ENCODE assay signal across 8 cellular contexts in the genomic region with DNA sequence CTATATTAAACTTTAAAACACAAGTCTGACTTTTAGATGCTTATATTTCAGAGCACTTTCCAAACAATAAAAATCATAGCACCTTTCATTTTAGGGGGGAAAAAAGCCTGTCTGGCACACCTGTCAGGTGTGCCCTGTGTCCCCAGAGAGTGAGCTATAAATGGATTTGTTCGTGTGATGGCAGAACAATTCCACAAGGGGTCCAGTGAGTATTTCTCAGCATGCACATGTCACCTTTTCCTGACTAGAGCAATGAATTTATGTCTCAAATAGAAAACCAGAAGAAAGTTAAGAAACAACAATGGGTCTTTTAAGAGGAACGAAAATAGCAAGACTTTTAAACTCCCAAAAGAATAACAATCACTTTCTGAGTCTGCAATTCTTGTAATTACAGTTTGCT. TPM values are rescaled to one million over a fixed set of nuclear protein-coding genes. Genes with fewer than 3 reads are reported as not detected.
DNase-seq lines count a peak whose midpoint lies in the region; ATAC-seq and TF ChIP-seq lines count a peak whose summit lies in the region.

No MANE protein-coding gene starts in this region.

- H3K23ac ChIP-seq in mesenchymal stem cell (ENCODE audit: low read length in 2 of 2) = no peak overlapping the region

- no peak overlapping the region for H2BK12ac ChIP-seq in mesenchymal stem cell (ENCODE audit: low read length in 2 of 2)

- H3K9ac ChIP-seq in mesenchymal stem cell (ENCODE audit: low read length) = no peak overlapping the region

- peaks cover 0 to 7% (median 0%) of the 10 kb centered on the region in 4 donors for H3K4me1 Mint-ChIP-seq in CD4-positive, alpha-beta memory T cell

- no peak overlapping the region for H4K8ac ChIP-seq in mesenchymal stem cell (ENCODE audit: low read length)

- no peak overlapping the region for H2BK5ac ChIP-seq in mesenchymal stem cell (ENCODE audit: low read depth, low read length, poor library complexity, severe bottlenecking)

- H3K9me3 Mint-ChIP-seq in CD4-positive, alpha-beta memory T cell = no peaks in the 10 kb centered on the region

- intact Hi-C loops in CD4-positive, alpha-beta memory T cell (cut with micrococcal nuclease) = no loop called here

- no peak overlapping the region for H3K4ac ChIP-seq in mesenchymal stem cell (ENCODE audit: low read depth in 1 of 2, low read length in 2 of 2)

- H3K36me3 ChIP-seq in CD4-positive, alpha-beta memory T cell (ENCODE audit: insufficient read depth, low read length) = no peaks in the 10 kb centered on the region
- no peaks in the 10 kb centered on the region for H3K36me3 ChIP-seq in mesenchymal stem cell (ENCODE audit: control insufficient read depth in 1 of 2, insufficient read depth in 2 of 2, low read depth in 1 of 2, low read length in 2 of 2)

- WGBS in mesenchymal stem cell = 64% methylated on average over 1 of the region's 2 CpGs

- no peak overlapping the region for H4K91ac ChIP-seq in mesenchymal stem cell (ENCODE audit: low read length)

- H3K4me3 ChIP-seq in CD4-positive, alpha-beta memory T cell (ENCODE audit: low read length in 2 of 2) = no peak overlapping the region
- no peak overlapping the region for H3K4me3 ChIP-seq in foreskin fibroblast (ENCODE audit: low read depth in 1 of 2, low read length in 2 of 2)
- H3K4me3 ChIP-seq in mesenchymal stem cell (ENCODE audit: insufficient read depth in 1 of 2, low read depth in 1 of 2, low read length in 2 of 2) = no peak overlapping the region

- POLR2A ChIA-PET in CD4-positive, alpha-beta memory T cell (lab: Charles Lee; ENCODE audit: partially characterized antibody) = no interaction called here

- peak in 3 of 5 donors; percentile 5 to 27 (median 6) for DNase-seq in CD4-positive, alpha-beta memory T cell
- peak; percentile 61 for DNase-seq in NCI-H2171 (lab: John Stamatoyannopoulos, UW)
- no peak for DNase-seq in foreskin fibroblast
- no peak for DNase-seq in cerebellar cortex (ENCODE audit: low spot score)
- no peak for DNase-seq in AG08396 (ENCODE audit: low spot score)
- no peak for DNase-seq in mesenchymal stem cell

- H3K4me3 Mint-ChIP-seq in CD4-positive, alpha-beta memory T cell = no peak overlapping the region

- no peaks in the 10 kb centered on the region for H3K36me3 Mint-ChIP-seq in CD4-positive, alpha-beta memory T cell

- no peaks in the 10 kb centered on the region for H3K9me3 ChIP-seq in CD4-positive, alpha-beta memory T cell (ENCODE audit: control insufficient read depth in 1 of 2, low read length in 2 of 2)
- no peaks in the 10 kb centered on the region for H3K9me3 ChIP-seq in mesenchymal stem cell (ENCODE audit: control insufficient read depth, low read length)

- H3K79me1 ChIP-seq in mesenchymal stem cell (replicated peaks; ENCODE audit: low read length, poor library complexity, severe bottlenecking) = no peaks in the 10 kb centered on the region

- H3K4me1 ChIP-seq in CD4-positive, alpha-beta memory T cell (ENCODE audit: insufficient read depth, low read length) = no peaks in the 10 kb centered on the region
- H3K4me1 ChIP-seq in mesenchymal stem cell (ENCODE audit: control insufficient read depth, insufficient read depth, low read depth, low read length) = no peaks in the 10 kb centered on the region

- H2AK5ac ChIP-seq in mesenchymal stem cell (ENCODE audit: low read length, severe bottlenecking) = no peak overlapping the region

- CTCF ChIA-PET in CD4-positive, alpha-beta memory T cell (lab: Charles Lee; ENCODE audit: partially characterized antibody) = no interaction called here

- ATAC-seq in GM19467 (IDR thresholded peaks at IDR 0.05; ENCODE audit: unreplicated experiment) = peak; percentile 81
- no peak for ATAC-seq in GM19328 (IDR thresholded peaks at IDR 0.05; ENCODE audit: unreplicated experiment)

- H3K27me3 Mint-ChIP-seq in CD4-positive, alpha-beta memory T cell = no peaks in the 10 kb centered on the region

- no peak overlapping the region for H2AFZ ChIP-seq in mesenchymal stem cell (ENCODE audit: low read depth, low read length)

- H2BK120ac ChIP-seq in mesenchymal stem cell (ENCODE audit: low read depth, low read length) = no peak overlapping the region

- no peak overlapping the region for H3K4me2 ChIP-seq in mesenchymal stem cell (ENCODE audit: low read length, poor library complexity, severe bottlenecking)

- H3K18ac ChIP-seq in mesenchymal stem cell (ENCODE audit: low read depth in 1 of 2, low read length in 2 of 2) = no peak overlapping the region

- H3K14ac ChIP-seq in mesenchymal stem cell (ENCODE audit: low read length in 2 of 2) = no peak overlapping the region

- TF ChIP-seq CTCF in foreskin fibroblast (IDR thresholded peaks at IDR 0.05; ENCODE audit: low read depth, low read length) = peak; percentile 4

- no peak overlapping the region for H2BK15ac ChIP-seq in mesenchymal stem cell (ENCODE audit: low read depth, poor library complexity, severe bottlenecking)

- H3K27ac ChIP-seq in CD4-positive, alpha-beta memory T cell (ENCODE audit: low read depth, low read length) = no peak overlapping the region
- H3K27ac ChIP-seq in mesenchymal stem cell (ENCODE audit: low read length, poor library complexity, severe bottlenecking) = no peak overlapping the region

- no peaks in the 10 kb centered on the region for H3K27me3 ChIP-seq in CD4-positive, alpha-beta memory T cell (ENCODE audit: insufficient read depth, low read length)
- no peaks in the 10 kb centered on the region for H3K27me3 ChIP-seq in mesenchymal stem cell (ENCODE audit: control insufficient read depth in 1 of 2, insufficient read depth in 1 of 2, low read length in 2 of 2)

- H3K27ac Mint-ChIP-seq in CD4-positive, alpha-beta memory T cell = peak overlapping the region in 1 of 7 donors; percentile 13

RNA-seq across cellular contexts. Expression of a gene that starts 55.9 kb away (rescaled TPM):
- total RNA-seq in CD4-positive, alpha-beta memory T cell = 1 to 10 TPM; 6.3 to 6.9 TPM
- 1 to 10 TPM; 1.6 to 2.4 TPM for polyA plus RNA-seq in CD4-positive, alpha-beta memory T cell
- 0.07 TPM for polyA plus RNA-seq in mesenchymal stem cell (2013, experiment 1 of 2)
- polyA plus RNA-seq in mesenchymal stem cell (2013, experiment 2 of 2) = 0.08 TPM

Comparison
In these comparisons a context has a peak if more than half of its experiments do, and no peak if none do; other contexts are left out.
1. DNase-seq: peak in CD4-positive, alpha-beta memory T cell (3 of 5) and NCI-H2171 (single experiment); none in foreskin fibroblast (0 of 2), cerebellar cortex (single experiment), AG08396 (single experiment) and mesenchymal stem cell (single experiment).